14 cellular contexts compared by ENCODE assay signal in the genomic region with DNA sequence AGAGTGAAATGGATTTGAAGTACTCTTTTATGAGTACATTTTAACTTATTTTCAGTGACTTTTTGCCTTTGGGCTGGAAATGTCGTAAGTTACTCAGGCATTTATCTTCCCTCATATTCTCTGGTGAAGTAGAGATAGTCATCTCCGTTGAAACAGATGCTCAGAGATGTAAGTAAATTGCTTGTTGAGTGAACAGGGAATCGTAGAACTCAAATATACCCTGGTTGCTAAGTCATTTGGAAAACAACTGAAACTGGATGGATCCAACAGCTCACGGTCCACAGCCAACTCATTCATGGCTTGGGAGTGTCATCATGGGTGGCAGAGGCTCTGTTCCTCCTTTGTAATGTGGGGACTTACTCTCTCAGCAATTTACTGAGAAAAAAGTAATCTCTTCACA.
DNase-seq lines count a peak whose midpoint lies in the region; ATAC-seq and TF ChIP-seq lines count a peak whose summit lies in the region.
"Had no signal": no experiment of that assay in that cellular context is flagged by ENCODE, and none has a peak within 500 bp of the region (broad histone marks: within the 10 kb centered on the region; RNA-seq: fewer than 3 reads in every experiment).

No MANE protein-coding gene starts in this region.

- no peaks in the 10 kb centered on the region for H3K36me3 ChIP-seq in fibroblast of lung (ENCODE audit: control insufficient read depth, insufficient read depth, low read length)

- intact Hi-C loops in sciatic nerve (cut with DNase I): no loop called here
- intact Hi-C loops in CD14-positive monocyte (cut with micrococcal nuclease): no loop called here

- DNase-seq in DMS 273 (lab: John Stamatoyannopoulos, UW; ENCODE audit: unreplicated experiment) (peak; percentile 69), RPMI7951 (ENCODE audit: low read depth) (peak; percentile 81), fibroblast of lung (ENCODE audit: low read depth in 2 of 2) (no peak), sciatic nerve (ENCODE audit: low spot score) (no peak), CD14-positive monocyte (ENCODE audit: low spot score) (no peak), foreskin keratinocyte (no peak), NCI-H1105 (lab: John Stamatoyannopoulos, UW) (no peak)
- DNase-seq: CD4-positive, alpha-beta memory T cell; mesendoderm; NCI-H226; PC-9; T-helper 9 cell had no signal

- TF ChIP-seq CTCF in fibroblast of lung (conservative IDR thresholded peaks at IDR 0.05 in 1 of 2, IDR thresholded peaks at IDR 0.05 in 1 of 2; ENCODE audit: low read depth in 1 of 2, low read length in 2 of 2): no peak
- no peak for TF ChIP-seq CTCF in CD14-positive monocyte (IDR thresholded peaks at IDR 0.05)
- TF ChIP-seq CTCF in foreskin keratinocyte (conservative IDR thresholded peaks at IDR 0.05): no peak

- no peak overlapping the region for H2AFZ ChIP-seq in fibroblast of lung (ENCODE audit: low read length)
- H2AFZ ChIP-seq: PC-9 had no signal

- no peaks in the 10 kb centered on the region for H3K9me3 ChIP-seq in fibroblast of lung (ENCODE audit: control insufficient read depth, insufficient read depth, low read depth, low read length)

- H3K9ac ChIP-seq in fibroblast of lung (ENCODE audit: insufficient read depth, low read length): no peak overlapping the region

- peaks cover 2 to 28% (median 4%) of the 10 kb centered on the region in 7 donors for H3K9me3 Mint-ChIP-seq in CD14-positive monocyte

- peaks cover 18% of the 10 kb centered on the region for H3K27me3 ChIP-seq in fibroblast of lung (ENCODE audit: control insufficient read depth, insufficient read depth, low read length)
- peaks cover 51% of the 10 kb centered on the region for H3K27me3 ChIP-seq in foreskin keratinocyte

- H3K79me2 ChIP-seq in fibroblast of lung (ENCODE audit: control insufficient read depth, insufficient read depth, low read length): no peaks in the 10 kb centered on the region

- H3K27ac ChIP-seq in fibroblast of lung (ENCODE audit: insufficient read depth, low read length): no peak overlapping the region
- no peak overlapping the region for H3K27ac ChIP-seq in foreskin keratinocyte
- H3K27ac ChIP-seq: PC-9 had no signal

- H3K4me3 Mint-ChIP-seq in CD14-positive monocyte: peak overlapping the region in 1 of 2 donors; percentile 37
- H3K4me3 Mint-ChIP-seq: CD4-positive, alpha-beta memory T cell; stimulated activated effector memory CD8-positive, alpha-beta T cell treated with anti-CD3 and anti-CD28 coated beads, Interleukin-12 subunit alpha, Interleukin-12 subunit beta, amount 100 ng/mL, for 72 hours had no signal

- peaks cover 5% of the 10 kb centered on the region for H3K4me1 Mint-ChIP-seq in CD14-positive monocyte
- H3K4me1 Mint-ChIP-seq: stimulated activated effector memory CD8-positive, alpha-beta T cell treated with anti-CD3 and anti-CD28 coated beads, Interleukin-12 subunit alpha, Interleukin-12 subunit beta, amount 100 ng/mL, for 72 hours had no signal

- H3K4me3 ChIP-seq in fibroblast of lung (replicated peaks in 1 of 4; ENCODE audit: control extremely low read depth in 1 of 4, insufficient read depth in 1 of 4, low read depth in 3 of 4, low read length in 4 of 4): peak overlapping the region in 1 of 4 experiments; percentile 13
- H3K4me3 ChIP-seq: PC-9 had no signal

- H4K20me1 ChIP-seq in fibroblast of lung (ENCODE audit: control insufficient read depth, extremely low read depth, insufficient read depth, low read length): peaks cover 3% of the 10 kb centered on the region

- H3K4me2 ChIP-seq in fibroblast of lung (ENCODE audit: extremely low read depth, insufficient read depth, low read length): peak overlapping the region; percentile 48
- H3K4me2 ChIP-seq: PC-9 had no signal

- H3K27me3 Mint-ChIP-seq in CD14-positive monocyte (ENCODE audit: low read depth in 3 of 3): peaks cover 37 to 53% (median 47%) of the 10 kb centered on the region in 3 donors

- H3K4me1 ChIP-seq in fibroblast of lung (ENCODE audit: control insufficient read depth, extremely low read depth, insufficient read depth, low read length) (no peaks in the 10 kb centered on the region), foreskin keratinocyte (no peaks in the 10 kb centered on the region)

- ATAC-seq in sciatic nerve: peak; percentile 73
- ATAC-seq in HG03354 (IDR thresholded peaks at IDR 0.05; ENCODE audit: poor library complexity, severe bottlenecking, unreplicated experiment): no peak
- no peak for ATAC-seq in foreskin keratinocyte
- ATAC-seq: stimulated activated effector memory CD8-positive, alpha-beta T cell treated with anti-CD3 and anti-CD28 coated beads, Interleukin-12 subunit alpha, Interleukin-12 subunit beta, amount 100 ng/mL, for 72 hours had no signal

- peaks cover 3 to 9% of the 10 kb centered on the region in 2 donors for H3K36me3 Mint-ChIP-seq in CD14-positive monocyte
- H3K36me3 Mint-ChIP-seq: stimulated activated effector memory CD8-positive, alpha-beta T cell treated with anti-CD3 and anti-CD28 coated beads, Interleukin-12 subunit alpha, Interleukin-12 subunit beta, amount 100 ng/mL, for 72 hours had no signal

- H3K27ac Mint-ChIP-seq in CD14-positive monocyte: no peak overlapping the region
- H3K27ac Mint-ChIP-seq: CD4-positive, alpha-beta memory T cell; stimulated activated effector memory CD8-positive, alpha-beta T cell treated with anti-CD3 and anti-CD28 coated beads, Interleukin-12 subunit alpha, Interleukin-12 subunit beta, amount 100 ng/mL, for 72 hours had no signal

Comparison
In these comparisons a context has a peak if more than half of its experiments do, and no peak if none do; other contexts are left out.
1. DNase-seq: peak in DMS 273 (single experiment) and RPMI7951 (single experiment); none in fibroblast of lung (0 of 2), sciatic nerve (single experiment), CD14-positive monocyte (single experiment), foreskin keratinocyte (0 of 2) and NCI-H1105 (single experiment).